Comparison of ENCODE assay signal across 1 cellular context in genomic region chr19:19185853-19186728, GRCh38.
TF ChIP-seq lines count a peak whose summit lies in the region.

No MANE protein-coding gene starts in this region.

TF ChIP-seq in GM12878, 131 proteins besides CTCF, POLR2A, EP300 and RAD21:
- no peak for TF ChIP-seq CBFB (IDR thresholded peaks at IDR 0.05; ENCODE audit: low read depth)
- TF ChIP-seq SPI1 (IDR thresholded peaks at IDR 0.05; ENCODE audit: borderline replicate concordance, insufficient read depth, low read depth, low read length): no peak
- TF ChIP-seq CREB1 (IDR thresholded peaks at IDR 0.05; ENCODE audit: low read depth): no peak
- TF ChIP-seq PBX3 (IDR thresholded peaks at IDR 0.05; ENCODE audit: insufficient replicate concordance, low read depth, low read length): no peak
- TF ChIP-seq ZBTB33 (IDR thresholded peaks at IDR 0.05): 0 out of 2 replicates have a peak, but pooled peaks have one; percentile 32
- no peak for TF ChIP-seq SMAD5 (IDR thresholded peaks at IDR 0.05; ENCODE audit: low read depth)
- TF ChIP-seq SMC3 (IDR thresholded peaks at IDR 0.05; ENCODE audit: borderline replicate concordance, low read length): peak; percentile 32; the same call in 1 of the 2 replicates
- no peak for TF ChIP-seq STAT1 (conservative IDR thresholded peaks at IDR 0.05)
